ENCODE assay signal across 1 cellular context in genomic region chr2:96760986-96761832, GRCh38.
TF ChIP-seq lines count a peak whose summit lies in the region.

No MANE protein-coding gene starts in this region.

TF ChIP-seq in HepG2, 621 proteins besides CTCF, POLR2A, EP300 and RAD21 (continued from another document and continues in another):
- TF ChIP-seq, protein P1, sequence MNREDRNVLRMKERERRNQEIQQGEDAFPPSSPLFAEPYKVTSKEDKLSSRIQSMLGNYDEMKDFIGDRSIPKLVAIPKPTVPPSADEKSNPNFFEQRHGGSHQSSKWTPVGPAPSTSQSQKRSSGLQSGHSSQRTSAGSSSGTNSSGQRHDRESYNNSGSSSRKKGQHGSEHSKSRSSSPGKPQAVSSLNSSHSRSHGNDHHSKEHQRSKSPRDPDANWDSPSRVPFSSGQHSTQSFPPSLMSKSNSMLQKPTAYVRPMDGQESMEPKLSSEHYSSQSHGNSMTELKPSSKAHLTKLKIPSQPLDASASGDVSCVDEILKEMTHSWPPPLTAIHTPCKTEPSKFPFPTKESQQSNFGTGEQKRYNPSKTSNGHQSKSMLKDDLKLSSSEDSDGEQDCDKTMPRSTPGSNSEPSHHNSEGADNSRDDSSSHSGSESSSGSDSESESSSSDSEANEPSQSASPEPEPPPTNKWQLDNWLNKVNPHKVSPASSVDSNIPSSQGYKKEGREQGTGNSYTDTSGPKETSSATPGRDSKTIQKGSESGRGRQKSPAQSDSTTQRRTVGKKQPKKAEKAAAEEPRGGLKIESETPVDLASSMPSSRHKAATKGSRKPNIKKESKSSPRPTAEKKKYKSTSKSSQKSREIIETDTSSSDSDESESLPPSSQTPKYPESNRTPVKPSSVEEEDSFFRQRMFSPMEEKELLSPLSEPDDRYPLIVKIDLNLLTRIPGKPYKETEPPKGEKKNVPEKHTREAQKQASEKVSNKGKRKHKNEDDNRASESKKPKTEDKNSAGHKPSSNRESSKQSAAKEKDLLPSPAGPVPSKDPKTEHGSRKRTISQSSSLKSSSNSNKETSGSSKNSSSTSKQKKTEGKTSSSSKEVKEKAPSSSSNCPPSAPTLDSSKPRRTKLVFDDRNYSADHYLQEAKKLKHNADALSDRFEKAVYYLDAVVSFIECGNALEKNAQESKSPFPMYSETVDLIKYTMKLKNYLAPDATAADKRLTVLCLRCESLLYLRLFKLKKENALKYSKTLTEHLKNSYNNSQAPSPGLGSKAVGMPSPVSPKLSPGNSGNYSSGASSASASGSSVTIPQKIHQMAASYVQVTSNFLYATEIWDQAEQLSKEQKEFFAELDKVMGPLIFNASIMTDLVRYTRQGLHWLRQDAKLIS (CRISPR knock-in tag; IDR thresholded peaks at IDR 0.05) = no peak
- TF ChIP-seq ZNF761 (CRISPR knock-in tag; conservative IDR thresholded peaks at IDR 0.05) = no peak
- peak; percentile 34 for TF ChIP-seq ZMAT3 (CRISPR knock-in tag; conservative IDR thresholded peaks at IDR 0.05)
- no peak for TF ChIP-seq DZIP1 (CRISPR knock-in tag; IDR thresholded peaks at IDR 0.05)
- no peak for TF ChIP-seq ZNF766 (CRISPR knock-in tag; IDR thresholded peaks at IDR 0.05; ENCODE audit: borderline replicate concordance)
- no peak for TF ChIP-seq FLYWCH1 (CRISPR knock-in tag; IDR thresholded peaks at IDR 0.05)
- no peak for TF ChIP-seq ZNF207 (IDR thresholded peaks at IDR 0.05; ENCODE audit: borderline replicate concordance)
- TF ChIP-seq UBTF (CRISPR knock-in tag; IDR thresholded peaks at IDR 0.05) = peak; percentile 83
- TF ChIP-seq ZNF30 (CRISPR knock-in tag; IDR thresholded peaks at IDR 0.05) = no peak
- TF ChIP-seq MXD4 (CRISPR knock-in tag; IDR thresholded peaks at IDR 0.05) = no peak; the same call in 1 of the 2 replicates
- TF ChIP-seq ZSCAN22 (CRISPR knock-in tag; IDR thresholded peaks at IDR 0.05) = no peak
- TF ChIP-seq SNAI1 (CRISPR knock-in tag; IDR thresholded peaks at IDR 0.05; ENCODE audit: borderline replicate concordance) = no peak
- TF ChIP-seq SALL1 (CRISPR knock-in tag; IDR thresholded peaks at IDR 0.05) = no peak
- TF ChIP-seq, protein P2, sequence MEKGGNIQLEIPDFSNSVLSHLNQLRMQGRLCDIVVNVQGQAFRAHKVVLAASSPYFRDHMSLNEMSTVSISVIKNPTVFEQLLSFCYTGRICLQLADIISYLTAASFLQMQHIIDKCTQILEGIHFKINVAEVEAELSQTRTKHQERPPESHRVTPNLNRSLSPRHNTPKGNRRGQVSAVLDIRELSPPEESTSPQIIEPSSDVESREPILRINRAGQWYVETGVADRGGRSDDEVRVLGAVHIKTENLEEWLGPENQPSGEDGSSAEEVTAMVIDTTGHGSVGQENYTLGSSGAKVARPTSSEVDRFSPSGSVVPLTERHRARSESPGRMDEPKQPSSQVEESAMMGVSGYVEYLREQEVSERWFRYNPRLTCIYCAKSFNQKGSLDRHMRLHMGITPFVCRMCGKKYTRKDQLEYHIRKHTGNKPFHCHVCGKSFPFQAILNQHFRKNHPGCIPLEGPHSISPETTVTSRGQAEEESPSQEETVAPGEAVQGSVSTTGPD (CRISPR knock-in tag; IDR thresholded peaks at IDR 0.05) = no peak
- TF ChIP-seq SYNCRIP (IDR thresholded peaks at IDR 0.05; ENCODE audit: insufficient read depth, low read depth, low read length) = no peak
- no peak for TF ChIP-seq ASH2L (IDR thresholded peaks at IDR 0.05; ENCODE audit: insufficient read length, low read depth, low read length)
- peak; percentile 75 for TF ChIP-seq ZNF414 (CRISPR knock-in tag; IDR thresholded peaks at IDR 0.05)
- TF ChIP-seq PHF5A (CRISPR knock-in tag; IDR thresholded peaks at IDR 0.05; ENCODE audit: low read depth, unreplicated experiment) = no peak
- TF ChIP-seq AGO1 (IDR thresholded peaks at IDR 0.05; ENCODE audit: low read depth, low read length, poor library complexity, severe bottlenecking) = no peak
- TF ChIP-seq NPAS2 (CRISPR knock-in tag; IDR thresholded peaks at IDR 0.05; ENCODE audit: borderline replicate concordance) = no peak
- TF ChIP-seq ZNF256 (CRISPR knock-in tag; conservative IDR thresholded peaks at IDR 0.05) = 0 out of 2 replicates have a peak, but pooled peaks have one; percentile 51
- TF ChIP-seq, protein P3, sequence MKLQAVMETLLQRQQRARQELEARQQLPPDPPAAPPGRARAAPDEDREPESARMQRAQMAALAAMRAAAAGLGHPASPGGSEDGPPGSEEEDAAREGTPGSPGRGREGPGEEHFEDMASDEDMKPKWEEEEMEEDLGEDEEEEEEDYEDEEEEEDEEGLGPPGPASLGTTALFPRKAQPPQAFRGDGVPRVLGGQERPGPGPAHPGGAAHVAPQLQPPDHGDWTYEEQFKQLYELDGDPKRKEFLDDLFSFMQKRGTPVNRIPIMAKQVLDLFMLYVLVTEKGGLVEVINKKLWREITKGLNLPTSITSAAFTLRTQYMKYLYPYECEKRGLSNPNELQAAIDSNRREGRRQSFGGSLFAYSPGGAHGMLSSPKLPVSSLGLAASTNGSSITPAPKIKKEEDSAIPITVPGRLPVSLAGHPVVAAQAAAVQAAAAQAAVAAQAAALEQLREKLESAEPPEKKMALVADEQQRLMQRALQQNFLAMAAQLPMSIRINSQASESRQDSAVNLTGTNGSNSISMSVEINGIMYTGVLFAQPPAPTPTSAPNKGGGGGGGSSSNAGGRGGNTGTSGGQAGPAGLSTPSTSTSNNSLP (IDR thresholded peaks at IDR 0.05; ENCODE audit: low read depth, low read length) = no peak
- TF ChIP-seq, protein P4, sequence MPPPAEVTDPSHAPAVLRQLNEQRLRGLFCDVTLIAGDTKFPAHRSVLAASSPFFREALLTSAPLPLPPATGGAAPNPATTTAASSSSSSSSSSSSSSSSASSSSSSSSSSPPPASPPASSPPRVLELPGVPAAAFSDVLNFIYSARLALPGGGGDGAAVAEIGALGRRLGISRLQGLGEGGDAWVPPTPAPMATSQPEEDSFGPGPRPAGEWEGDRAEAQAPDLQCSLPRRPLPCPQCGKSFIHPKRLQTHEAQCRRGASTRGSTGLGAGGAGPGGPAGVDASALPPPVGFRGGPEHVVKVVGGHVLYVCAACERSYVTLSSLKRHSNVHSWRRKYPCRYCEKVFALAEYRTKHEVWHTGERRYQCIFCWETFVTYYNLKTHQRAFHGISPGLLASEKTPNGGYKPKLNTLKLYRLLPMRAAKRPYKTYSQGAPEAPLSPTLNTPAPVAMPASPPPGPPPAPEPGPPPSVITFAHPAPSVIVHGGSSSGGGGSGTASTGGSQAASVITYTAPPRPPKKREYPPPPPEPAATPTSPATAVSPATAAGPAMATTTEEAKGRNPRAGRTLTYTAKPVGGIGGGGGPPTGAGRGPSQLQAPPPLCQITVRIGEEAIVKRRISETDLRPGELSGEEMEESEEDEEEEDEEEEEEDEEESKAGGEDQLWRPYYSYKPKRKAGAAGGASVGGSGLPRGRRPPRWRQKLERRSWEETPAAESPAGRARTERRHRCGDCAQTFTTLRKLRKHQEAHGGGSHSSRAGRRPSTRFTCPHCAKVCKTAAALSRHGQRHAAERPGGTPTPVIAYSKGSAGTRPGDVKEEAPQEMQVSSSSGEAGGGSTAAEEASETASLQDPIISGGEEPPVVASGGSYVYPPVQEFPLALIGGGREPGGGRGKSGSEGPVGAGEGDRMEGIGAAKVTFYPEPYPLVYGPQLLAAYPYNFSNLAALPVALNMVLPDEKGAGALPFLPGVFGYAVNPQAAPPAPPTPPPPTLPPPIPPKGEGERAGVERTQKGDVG (CRISPR knock-in tag; IDR thresholded peaks at IDR 0.05; ENCODE audit: borderline replicate concordance) = no peak; the same call in 1 of the 2 replicates
- TF ChIP-seq, protein P5, sequence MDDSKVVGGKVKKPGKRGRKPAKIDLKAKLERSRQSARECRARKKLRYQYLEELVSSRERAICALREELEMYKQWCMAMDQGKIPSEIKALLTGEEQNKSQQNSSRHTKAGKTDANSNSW (CRISPR knock-in tag; IDR thresholded peaks at IDR 0.05; ENCODE audit: borderline replicate concordance) = no peak
- no peak for TF ChIP-seq ZNF337 (CRISPR knock-in tag; IDR thresholded peaks at IDR 0.05; ENCODE audit: borderline replicate concordance, low read depth)
- TF ChIP-seq ZNF781 (CRISPR knock-in tag; IDR thresholded peaks at IDR 0.05; ENCODE audit: borderline replicate concordance, not compliant biosample characterization) = no peak
- no peak; the same call in 1 of the 2 replicates for TF ChIP-seq SNAPC2 (CRISPR knock-in tag; IDR thresholded peaks at IDR 0.05)
- 0 out of 2 replicates have a peak, but pooled peaks have one; percentile 52 for TF ChIP-seq ZNF484 (CRISPR knock-in tag; IDR thresholded peaks at IDR 0.05; ENCODE audit: borderline replicate concordance, low read depth)
- no peak for TF ChIP-seq SKI (IDR thresholded peaks at IDR 0.05; ENCODE audit: partially characterized antibody)
- TF ChIP-seq, protein P6, sequence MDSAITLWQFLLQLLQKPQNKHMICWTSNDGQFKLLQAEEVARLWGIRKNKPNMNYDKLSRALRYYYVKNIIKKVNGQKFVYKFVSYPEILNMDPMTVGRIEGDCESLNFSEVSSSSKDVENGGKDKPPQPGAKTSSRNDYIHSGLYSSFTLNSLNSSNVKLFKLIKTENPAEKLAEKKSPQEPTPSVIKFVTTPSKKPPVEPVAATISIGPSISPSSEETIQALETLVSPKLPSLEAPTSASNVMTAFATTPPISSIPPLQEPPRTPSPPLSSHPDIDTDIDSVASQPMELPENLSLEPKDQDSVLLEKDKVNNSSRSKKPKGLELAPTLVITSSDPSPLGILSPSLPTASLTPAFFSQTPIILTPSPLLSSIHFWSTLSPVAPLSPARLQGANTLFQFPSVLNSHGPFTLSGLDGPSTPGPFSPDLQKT (CRISPR knock-in tag; IDR thresholded peaks at IDR 0.05; ENCODE audit: borderline replicate concordance) = no peak
- TF ChIP-seq ZNF558 (CRISPR knock-in tag; IDR thresholded peaks at IDR 0.05; ENCODE audit: borderline replicate concordance) = no peak
- TF ChIP-seq ZFP36L2 (CRISPR knock-in tag; IDR thresholded peaks at IDR 0.05) = no peak
- TF ChIP-seq CREM (IDR thresholded peaks at IDR 0.05) = no peak
- TF ChIP-seq CREM (CRISPR knock-in tag; IDR thresholded peaks at IDR 0.05) = no peak
- TF ChIP-seq ZBTB38 (CRISPR knock-in tag; IDR thresholded peaks at IDR 0.05) = peak; percentile 92
- peak; percentile 81 for TF ChIP-seq HOXA3 (CRISPR knock-in tag; IDR thresholded peaks at IDR 0.05)
- 0 out of 2 replicates have a peak, but pooled peaks have one; percentile 59 for TF ChIP-seq ZNF367 (CRISPR knock-in tag; IDR thresholded peaks at IDR 0.05; ENCODE audit: borderline replicate concordance)
- TF ChIP-seq SMAD9 (CRISPR knock-in tag; IDR thresholded peaks at IDR 0.05) = 0 out of 2 replicates have a peak, but pooled peaks have one; percentile 65
- TF ChIP-seq DPF2 (CRISPR knock-in tag; IDR thresholded peaks at IDR 0.05; ENCODE audit: borderline replicate concordance, low read depth) = no peak
- TF ChIP-seq SSRP1 (CRISPR knock-in tag; IDR thresholded peaks at IDR 0.05) = no peak
- no peak for TF ChIP-seq ELF4 (CRISPR knock-in tag; IDR thresholded peaks at IDR 0.05; ENCODE audit: borderline replicate concordance)
- TF ChIP-seq EEA1 (CRISPR knock-in tag; IDR thresholded peaks at IDR 0.05; ENCODE audit: borderline replicate concordance) = 0 out of 2 replicates have a peak, but pooled peaks have one; percentile 78
- TF ChIP-seq MLLT10 (CRISPR knock-in tag; IDR thresholded peaks at IDR 0.05) = no peak
- no peak for TF ChIP-seq HDAC6 (IDR thresholded peaks at IDR 0.05; ENCODE audit: low read depth, low read length)
- TF ChIP-seq NCOR1 (IDR thresholded peaks at IDR 0.05; ENCODE audit: borderline replicate concordance, low read length) = no peak
- no peak for TF ChIP-seq NFIC (IDR thresholded peaks at IDR 0.05; ENCODE audit: low read length)
- no peak for TF ChIP-seq CBX2 (IDR thresholded peaks at IDR 0.05; ENCODE audit: low read depth, low read length)
- no peak for TF ChIP-seq CBX2 (CRISPR knock-in tag; IDR thresholded peaks at IDR 0.05; ENCODE audit: low read depth)
- TF ChIP-seq MTF2 (CRISPR knock-in tag; IDR thresholded peaks at IDR 0.05; ENCODE audit: borderline replicate concordance) = no peak
- no peak for TF ChIP-seq RBM39 (IDR thresholded peaks at IDR 0.05; ENCODE audit: low read depth, low read length, poor library complexity, severe bottlenecking)
- no peak for TF ChIP-seq SMARCE1 (IDR thresholded peaks at IDR 0.05; ENCODE audit: borderline replicate concordance)
- TF ChIP-seq ZNF792 (CRISPR knock-in tag; IDR thresholded peaks at IDR 0.05) = no peak
- no peak for TF ChIP-seq ZNF3 (CRISPR knock-in tag; IDR thresholded peaks at IDR 0.05)
- TF ChIP-seq MAFF (IDR thresholded peaks at IDR 0.05; ENCODE audit: low read depth, low read length) = no peak
